ENCODE assay signal across 11 cellular contexts in the genomic region with DNA sequence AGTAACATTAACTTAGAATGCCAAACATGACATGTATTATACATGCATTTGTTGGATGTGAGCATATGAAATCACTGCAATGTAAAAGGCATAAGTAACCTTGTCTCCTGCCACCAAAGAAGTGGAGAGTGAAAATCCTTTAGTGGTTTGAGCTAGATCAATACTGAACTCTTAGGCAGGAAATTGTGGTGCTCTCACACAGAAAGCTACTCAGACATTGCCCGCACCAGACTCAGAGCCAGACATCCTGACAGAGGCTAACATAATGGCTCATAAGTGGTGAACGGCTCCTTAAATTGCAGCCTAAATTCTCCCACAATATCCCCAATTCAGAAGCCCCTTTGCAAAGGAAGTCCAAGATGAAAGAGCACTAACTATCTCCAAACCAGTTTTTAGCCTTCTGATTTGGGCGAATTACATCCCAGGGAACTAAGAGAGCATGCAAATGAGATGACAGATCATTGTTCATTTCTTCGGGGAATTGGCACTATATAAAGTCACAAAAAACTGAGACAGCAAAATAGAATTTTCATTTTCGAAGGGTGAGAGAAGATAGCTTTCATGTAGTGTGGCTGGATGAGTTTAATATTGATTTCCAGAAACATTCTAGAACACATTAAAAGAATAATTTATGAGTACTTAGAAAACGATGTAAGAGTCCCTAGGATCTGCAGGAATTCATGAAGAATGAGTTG.
A peak's percentile ranks its signal among the peaks of the same experiment; 100 is the strongest.
DNase-seq lines count a peak whose midpoint lies in the region; ATAC-seq and TF ChIP-seq lines count a peak whose summit lies in the region.
"Had no signal": no experiment of that assay in that cellular context is flagged by ENCODE, and none has a peak within 500 bp of the region (broad histone marks: within the 10 kb centered on the region; RNA-seq: fewer than 3 reads in every experiment).

No MANE protein-coding gene starts in this region.

- no peak overlapping the region for H3K4me3 Mint-ChIP-seq in CD8-positive, alpha-beta T cell
- no peak overlapping the region for H3K4me3 Mint-ChIP-seq in activated naive CD4-positive, alpha-beta T cell treated with anti-CD3 and anti-CD28 coated beads, Interleukin-2, amount 10 ng/mL, durations not matched to agents 7 days and 5 days

- H3K27me3 Mint-ChIP-seq in CD8-positive, alpha-beta T cell (ENCODE audit: low read depth), result no peaks in the 10 kb centered on the region
- peaks cover 3% of the 10 kb centered on the region for H3K27me3 Mint-ChIP-seq in activated naive CD4-positive, alpha-beta T cell treated with anti-CD3 and anti-CD28 coated beads, Interleukin-2, amount 10 ng/mL, durations not matched to agents 7 days and 5 days

- no peak overlapping the region for H3K27ac Mint-ChIP-seq in CD8-positive, alpha-beta T cell
- no peak overlapping the region for H3K27ac Mint-ChIP-seq in activated naive CD4-positive, alpha-beta T cell treated with anti-CD3 and anti-CD28 coated beads, Interleukin-2, amount 10 ng/mL, durations not matched to agents 7 days and 5 days

- peak in 1 of 7 experiments; percentile 20 for DNase-seq in CD8-positive, alpha-beta T cell
- peak; percentile 40 for DNase-seq in activated naive CD4-positive, alpha-beta T cell treated with anti-CD3 and anti-CD28 coated beads, Interleukin-2, amount 10 ng/mL, durations not matched to agents 7 days and 5 days
- DNase-seq in coronary artery (ENCODE audit: low spot score) (no peak), NK-92 (lab: John Stamatoyannopoulos, UW; ENCODE audit: unreplicated experiment) (no peak), erythroblast (lab: John Stamatoyannopoulos, UW) (no peak)
- DNase-seq: BE2C, esophagus squamous epithelium, NCI-H526 had no signal

- POLR2A ChIA-PET in CD8-positive, alpha-beta T cell (lab: Charles Lee), result no interaction called here

- no peak overlapping the region for H3K4me3 ChIP-seq in CD8-positive, alpha-beta T cell (ENCODE audit: low read depth, low read length)
- H3K4me3 ChIP-seq in coronary artery, result no peak overlapping the region
- H3K4me3 ChIP-seq: esophagus squamous epithelium had no signal

- peaks cover 13% of the 10 kb centered on the region for H3K4me1 Mint-ChIP-seq in CD8-positive, alpha-beta T cell (ENCODE audit: low read depth)
- peaks cover 18% of the 10 kb centered on the region for H3K4me1 Mint-ChIP-seq in activated naive CD4-positive, alpha-beta T cell treated with anti-CD3 and anti-CD28 coated beads, Interleukin-2, amount 10 ng/mL, durations not matched to agents 7 days and 5 days

- no peak overlapping the region for H3K27ac ChIP-seq in CD8-positive, alpha-beta T cell (ENCODE audit: low read depth, low read length)
- no peak overlapping the region for H3K27ac ChIP-seq in coronary artery
- H3K27ac ChIP-seq: esophagus squamous epithelium had no signal

- H3K27me3 ChIP-seq in CD8-positive, alpha-beta T cell (ENCODE audit: insufficient read depth, low read length), result no peaks in the 10 kb centered on the region
- H3K27me3 ChIP-seq: BE2C had no signal

- TF ChIP-seq CTCF in CD8-positive, alpha-beta T cell (IDR thresholded peaks at IDR 0.05), result no peak
- TF ChIP-seq CTCF in coronary artery (IDR thresholded peaks at IDR 0.05), result no peak

- no peaks in the 10 kb centered on the region for H3K9me3 Mint-ChIP-seq in CD8-positive, alpha-beta T cell
- H3K9me3 Mint-ChIP-seq in activated naive CD4-positive, alpha-beta T cell treated with anti-CD3 and anti-CD28 coated beads, Interleukin-2, amount 10 ng/mL, durations not matched to agents 7 days and 5 days, result no peaks in the 10 kb centered on the region

- H3K4me1 ChIP-seq in CD8-positive, alpha-beta T cell (ENCODE audit: insufficient read depth, low read length), result peaks cover 6% of the 10 kb centered on the region
- H3K4me1 ChIP-seq: BE2C, esophagus squamous epithelium had no signal

- peak; percentile 40 for ATAC-seq in CD8-positive, alpha-beta T cell
- ATAC-seq in GM19438 (IDR thresholded peaks at IDR 0.05; ENCODE audit: low read depth, unreplicated experiment), result peak; percentile 68
- peak; percentile 70 for ATAC-seq in HG03460 (IDR thresholded peaks at IDR 0.05; ENCODE audit: unreplicated experiment)
- ATAC-seq in HG02885 (IDR thresholded peaks at IDR 0.05; ENCODE audit: poor library complexity, unreplicated experiment), result no peak

- no peaks in the 10 kb centered on the region for H3K9me3 ChIP-seq in CD8-positive, alpha-beta T cell (ENCODE audit: low read length)
- H3K9me3 ChIP-seq: BE2C, esophagus squamous epithelium had no signal

- intact Hi-C loops in CD8-positive, alpha-beta T cell (cut with DNase I, micrococcal nuclease), result no loop called here

- H3K36me3 Mint-ChIP-seq in CD8-positive, alpha-beta T cell, result no peaks in the 10 kb centered on the region
- no peaks in the 10 kb centered on the region for H3K36me3 Mint-ChIP-seq in activated naive CD4-positive, alpha-beta T cell treated with anti-CD3 and anti-CD28 coated beads, Interleukin-2, amount 10 ng/mL, durations not matched to agents 7 days and 5 days

- CTCF ChIA-PET in CD8-positive, alpha-beta T cell (lab: Charles Lee), result no interaction called here
- CTCF ChIA-PET in activated naive CD4-positive, alpha-beta T cell treated with anti-CD3 and anti-CD28 coated beads, Interleukin-2, amount 10 ng/mL, durations not matched to agents 7 days and 5 days (lab: Charles Lee), result interaction anchor here (0.7 kb wide), 1 partner anchor 1245 kb away, joined by 3 read pairs; no protein-coding TSS in a partner anchor

- no peak for TF ChIP-seq POLR2A in erythroblast (IDR thresholded peaks at IDR 0.05; ENCODE audit: low read length)

- no peaks in the 10 kb centered on the region for H3K36me3 ChIP-seq in CD8-positive, alpha-beta T cell (ENCODE audit: insufficient read depth, low read length)
- H3K36me3 ChIP-seq: BE2C, esophagus squamous epithelium had no signal
